In the genomic region with DNA sequence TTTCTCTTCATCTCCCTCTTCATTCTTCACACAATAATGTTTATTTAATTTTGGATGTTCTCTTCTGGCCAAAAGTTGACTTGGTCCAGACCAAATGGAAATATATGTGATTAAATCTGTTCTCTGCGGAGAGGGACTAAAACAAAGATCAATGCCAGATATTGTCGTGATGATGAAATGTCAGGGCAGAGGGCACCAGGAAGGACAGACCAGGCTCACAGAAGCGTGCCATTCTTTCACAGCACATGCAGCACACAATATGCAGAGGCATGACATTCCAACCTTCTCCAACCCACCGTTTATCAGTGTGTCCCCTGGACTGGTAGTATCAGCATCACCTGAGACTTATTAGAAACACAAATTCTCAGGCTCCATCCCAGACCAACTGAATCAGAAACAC, we compare ENCODE assay signal across 2 cellular contexts.
DNase-seq lines count a peak whose midpoint lies in the region; ATAC-seq and TF ChIP-seq lines count a peak whose summit lies in the region.
"Not testable (repeated sequence)": the region's sequence is repeated elsewhere in the genome, so short reads cannot be mapped to it uniquely, and the experiment has no call there.

No MANE protein-coding gene starts in this region.

- no CpG with 5 or more reads among the region's 4 CpGs for WGBS in right lobe of liver (ENCODE audit: insufficient coverage, low coverage, low lambda C conversion rate, missing lambda C conversion rate)

- ATAC-seq in left lobe of liver (peak; percentile 94), right lobe of liver (peak; percentile 87 to 95 (median 94))

- not testable (repeated sequence) for H3K4me3 ChIP-seq in right lobe of liver

- H3K27ac ChIP-seq in right lobe of liver: not testable (repeated sequence)

- intact Hi-C loops in right lobe of liver (cut with DNase I): not testable (repeated sequence)

- TF ChIP-seq POLR2A in right lobe of liver (IDR thresholded peaks at IDR 0.05): not testable (repeated sequence)

- H3K4me1 ChIP-seq in right lobe of liver: not testable (repeated sequence)

- TF ChIP-seq CTCF in right lobe of liver (IDR thresholded peaks at IDR 0.05): not testable (repeated sequence)

- not testable (repeated sequence) for H3K9me3 ChIP-seq in right lobe of liver

- DNase-seq in left lobe of liver (ENCODE audit: low spot score); right lobe of liver: not testable (repeated sequence)

- H3K27me3 ChIP-seq in right lobe of liver: not testable (repeated sequence)

- not testable (repeated sequence) for H3K36me3 ChIP-seq in right lobe of liver
